ENCODE assay signal across 8 cellular contexts in genomic region chr15:43510230-43511011, GRCh38. TPM values are rescaled to one million over a fixed set of nuclear protein-coding genes. Genes with fewer than 3 reads are reported as not detected.
DNase-seq lines count a peak whose midpoint lies in the region; ATAC-seq, FAIRE-seq and TF ChIP-seq lines count a peak whose summit lies in the region.

No MANE protein-coding gene starts in this region.

- peak; percentile 51; the same call in 1 of the 2 replicates for TF ChIP-seq POLR2A in GM12892 (IDR thresholded peaks at IDR 0.05; ENCODE audit: low read depth, low read length)

- no peaks in the 10 kb centered on the region for H3K9me3 ChIP-seq in upper lobe of right lung

- intact Hi-C loops in left cardiac atrium (cut with DNase I) (loop anchor here in 1 of 2 donors (1.0 kb wide), 1 partner anchor 17 kb away; the partner anchor contains the start of gene TP53BP1), posterior vena cava (cut with DNase I) (no loop called here), upper lobe of right lung (cut with DNase I) (no loop called here)

- no peaks in the 10 kb centered on the region for H3K27me3 ChIP-seq in upper lobe of right lung

- ATAC-seq in HG02852 (IDR thresholded peaks at IDR 0.05; ENCODE audit: unreplicated experiment), result peak; percentile 96
- ATAC-seq in left cardiac atrium, result peak; percentile 97 to 99
- ATAC-seq in upper lobe of right lung, result peak; percentile 100

- peak overlapping the region; percentile 78 for H3K27ac ChIP-seq in upper lobe of right lung

- H3K36me3 ChIP-seq in upper lobe of right lung, result no peaks in the 10 kb centered on the region

- peak; percentile 17 for TF ChIP-seq CTCF in upper lobe of right lung (IDR thresholded peaks at IDR 0.05)

- DNase-seq in GM12892 (ENCODE audit: insufficient read length) (peak; percentile 95), NCI-H1436 treated with DMSO at 0.1 percent for 48 hours (lab: John Stamatoyannopoulos, UW) (peak; percentile 96), T follicular helper cell (ENCODE audit: low read depth) (peak; percentile 91), amniotic epithelial cell (ENCODE audit: low read depth) (peak; percentile 97), left cardiac atrium (peak; percentile 100), posterior vena cava (ENCODE audit: low spot score) (peak; percentile 100), upper lobe of right lung (peak; percentile 99)

- FAIRE-seq in GM12892 (lab: Jason Lieb, UNC), result peak; percentile 95

- peaks cover 12% of the 10 kb centered on the region for H3K4me1 ChIP-seq in upper lobe of right lung

- H3K4me3 ChIP-seq in upper lobe of right lung, result peak overlapping the region; percentile 69

RNA-seq across cellular contexts. Expression of gene MAP1A, which starts 7.0 kb away (rescaled TPM):
- 0.04 TPM for polyA plus RNA-seq in GM12892 (2012; ENCODE audit: missing spikeins)
- total RNA-seq in left cardiac atrium (10 to 100 TPM; 23.8 to 24.5 TPM), posterior vena cava (10 to 100 TPM; 66.8 to 67.7 TPM), upper lobe of right lung (2.3 TPM)

RNA-seq across cellular contexts. Expression of gene TP53BP1, which starts 17.5 kb away (rescaled TPM):
- polyA plus RNA-seq in GM12892 (2012; ENCODE audit: missing spikeins), result 16.6 TPM
- total RNA-seq in left cardiac atrium (10 to 100 TPM; 30.1 to 33.5 TPM), posterior vena cava (10 to 100 TPM; 30.5 to 35.7 TPM), upper lobe of right lung (27.6 TPM)

Comparison
In these comparisons a context has a peak if more than half of its experiments do, and no peak if none do; other contexts are left out.
1. Peak in every context shown above with its lines: DNase-seq, ATAC-seq, H3K4me3 ChIP-seq and H3K27ac ChIP-seq.